8 cellular contexts compared by ENCODE assay signal in genomic region chr19:37551123-37551993, GRCh38. TPM values are rescaled to one million over a fixed set of nuclear protein-coding genes. Genes with fewer than 3 reads are reported as not detected.
DNase-seq lines count a peak whose midpoint lies in the region; ATAC-seq and TF ChIP-seq lines count a peak whose summit lies in the region.

No MANE protein-coding gene starts in this region.

- no peaks in the 10 kb centered on the region for H3K27me3 ChIP-seq in Loucy (ENCODE audit: insufficient read depth, low read length, poor library complexity, severe bottlenecking)

- no peak overlapping the region for H3K4me3 ChIP-seq in Loucy (ENCODE audit: low read length, poor library complexity, severe bottlenecking)

- no peaks in the 10 kb centered on the region for H3K4me1 Mint-ChIP-seq in activated T-cell treated with anti-CD3 and anti-CD28 coated beads, Interleukin-2, amount 50 U/mL, for 4 hours (ENCODE audit: low read depth)

- no peaks in the 10 kb centered on the region for H3K79me2 ChIP-seq in Loucy (ENCODE audit: insufficient read depth, low read length)

- no peak overlapping the region for H3K4me2 ChIP-seq in Loucy (ENCODE audit: low read depth, low read length, poor library complexity, severe bottlenecking)

- H3K36me3 Mint-ChIP-seq in activated T-cell treated with anti-CD3 and anti-CD28 coated beads, Interleukin-2, amount 50 U/mL, for 4 hours (ENCODE audit: insufficient read depth) = peaks cover 13% of the 10 kb centered on the region

- peaks cover 11% of the 10 kb centered on the region; the same call in 1 of the 2 replicates for H3K9me3 ChIP-seq in Loucy (ENCODE audit: insufficient read depth, low read depth, low read length)

- peak; percentile 24 for TF ChIP-seq CTCF in Loucy (conservative IDR thresholded peaks at IDR 0.05; ENCODE audit: low read length)

- H3K4me1 ChIP-seq in Loucy (ENCODE audit: insufficient read depth, low read length, poor library complexity, severe bottlenecking) = no peaks in the 10 kb centered on the region

- intact Hi-C loops in left cardiac atrium (cut with DNase I) = no loop called here

- peak overlapping the region; percentile 78 for H3K4me3 Mint-ChIP-seq in activated T-cell treated with anti-CD3 and anti-CD28 coated beads, Interleukin-2, amount 50 U/mL, for 4 hours

- H3F3A ChIP-seq in Loucy (ENCODE audit: low read depth) = no peaks in the 10 kb centered on the region

- no peaks in the 10 kb centered on the region for H3K36me3 ChIP-seq in Loucy (ENCODE audit: insufficient read depth, low read length)

- H3K9ac ChIP-seq in Loucy (ENCODE audit: low read depth, low read length, poor library complexity, severe bottlenecking) = no peak overlapping the region

- no peaks in the 10 kb centered on the region for H3K27me3 Mint-ChIP-seq in activated T-cell treated with anti-CD3 and anti-CD28 coated beads, Interleukin-2, amount 50 U/mL, for 4 hours (ENCODE audit: low read depth)

- no peak overlapping the region for H2AFZ ChIP-seq in Loucy (ENCODE audit: low read length)

- peaks cover 58% of the 10 kb centered on the region for H3K9me3 Mint-ChIP-seq in activated T-cell treated with anti-CD3 and anti-CD28 coated beads, Interleukin-2, amount 50 U/mL, for 4 hours

- peak; percentile 72 to 76 for ATAC-seq in activated T-cell treated with anti-CD3 and anti-CD28 coated beads, Interleukin-2, amount 50 U/mL, for 4 hours
- ATAC-seq in left cardiac atrium (peak; percentile 57 to 90), GM21360 (IDR thresholded peaks at IDR 0.05; ENCODE audit: unreplicated experiment) (no peak), HG02798 (IDR thresholded peaks at IDR 0.05; ENCODE audit: poor library complexity, unreplicated experiment) (no peak), HG03354 (IDR thresholded peaks at IDR 0.05; ENCODE audit: poor library complexity, severe bottlenecking, unreplicated experiment) (no peak)

- DNase-seq in EH (ENCODE audit: low read depth) (peak; percentile 39), left cardiac atrium (peak; percentile 51)
- DNase-seq in activated T-cell treated with anti-CD3 and anti-CD28 coated beads, Interleukin-2, amount 50 U/mL, for 4 hours = no peak
- peak; percentile 18 for DNase-seq in stimulated activated CD4-positive, alpha-beta T cell treated with anti-CD3 and anti-CD28 coated beads, Interleukin-2, amount 100 ng/mL, for 4 hours (ENCODE audit: low read depth)

- H3K9me2 ChIP-seq in Loucy (replicated peaks; ENCODE audit: low read depth, low read length) = no peaks in the 10 kb centered on the region

- H4K20me1 ChIP-seq in Loucy (ENCODE audit: insufficient read depth, low read length, poor library complexity, severe bottlenecking) = no peaks in the 10 kb centered on the region

RNA-seq across cellular contexts. Expression of gene ZNF571, which starts 43.2 kb away (rescaled TPM):
- 1 to 10 TPM; 1.1 to 1.3 (median 1.3) TPM for total RNA-seq in activated T-cell treated with anti-CD3 and anti-CD28 coated beads, Interleukin-2, amount 50 U/mL, for 4 hours
- total RNA-seq in left cardiac atrium = 1 to 10 TPM; 3.4 to 4.5 TPM

RNA-seq across cellular contexts. Expression of gene ZNF540, which starts 43.3 kb away (rescaled TPM):
- total RNA-seq in activated T-cell treated with anti-CD3 and anti-CD28 coated beads, Interleukin-2, amount 50 U/mL, for 4 hours = 1 to 10 TPM in 1 of 3 donors, under 1 TPM in 2; 0.45 to 1.0 (median 0.53) TPM
- 1 to 10 TPM; 5.3 to 7.4 TPM for total RNA-seq in left cardiac atrium

RNA-seq across cellular contexts. Expression of gene ZNF793, which starts 44.6 kb away (rescaled TPM):
- total RNA-seq in activated T-cell treated with anti-CD3 and anti-CD28 coated beads, Interleukin-2, amount 50 U/mL, for 4 hours = 1 to 10 TPM; 2.2 to 3.4 (median 3.2) TPM
- 1 to 10 TPM; 5.1 to 6.3 TPM for total RNA-seq in left cardiac atrium

Comparison
In these comparisons a context has a peak if more than half of its experiments do, and no peak if none do; other contexts are left out.
1. ATAC-seq: peak in activated T-cell treated with anti-CD3 and anti-CD28 coated beads, Interleukin-2, amount 50 U/mL, for 4 hours (2 of 2) and left cardiac atrium (2 of 2); none in GM21360 (single experiment), HG02798 (single experiment) and HG03354 (single experiment).